In the genomic region with DNA sequence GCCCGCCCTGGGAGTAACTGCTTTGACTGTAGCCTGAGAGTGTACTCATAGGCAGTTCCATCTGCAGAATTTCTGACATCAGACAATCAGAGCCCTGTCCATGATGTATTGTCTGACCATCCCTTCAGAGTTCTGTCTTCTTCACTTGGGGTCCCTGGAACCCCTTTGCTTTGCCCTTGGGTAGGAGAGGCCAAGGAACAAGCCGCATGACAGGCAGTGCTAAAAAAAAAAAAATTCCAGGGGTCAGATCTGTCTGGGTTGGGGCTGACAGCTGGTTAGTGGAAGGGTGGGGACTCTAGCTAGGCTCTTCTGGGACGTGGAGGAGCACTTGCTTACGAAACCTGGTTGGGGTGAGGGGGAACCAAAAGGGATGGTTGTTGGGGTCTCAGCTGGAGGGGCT, we compare ENCODE assay signal across 21 cellular contexts.
"Had no signal": no experiment of that assay in that cellular context is flagged by ENCODE, and none has a peak within 500 bp of the region (broad histone marks: within the 10 kb centered on the region; RNA-seq: fewer than 3 reads in every experiment).

No MANE protein-coding gene starts in this region.

- H3K27ac Mint-ChIP-seq: memory B cell; naive thymus-derived CD4-positive, alpha-beta T cell; natural killer cell treated with Interleukin-12 subunit alpha and Interleukin-12 subunit beta and Interleukin-15 and Interleukin-18, amount 100 ng/mL, for 72 hours; progenitor cell of endocrine pancreas; stimulated activated effector memory CD8-positive, alpha-beta T cell treated with anti-CD3 and anti-CD28 coated beads, Interleukin-12 subunit alpha, Interleukin-12 subunit beta, amount 100 ng/mL, for 72 hours; stimulated activated naive CD8-positive, alpha-beta T cell treated with anti-CD3 and anti-CD28 coated beads, Interleukin-15, Interleukin-2, amounts not matched to agents 100 ng/mL and 50 ng/mL, for 24 hours had no signal

- H3K27ac ChIP-seq: hepatocyte, left ventricle myocardium inferior, ovary, right atrium auricular region, right lobe of liver, suprapubic skin, thoracic aorta, tibial artery, upper lobe of right lung had no signal

- DNase-seq: islet precursor cell; left ventricle myocardium inferior; naive thymus-derived CD4-positive, alpha-beta T cell; ovary; right lobe of liver; stimulated activated CD4-positive, alpha-beta T cell treated with anti-CD3 and anti-CD28 coated beads, Interleukin-4, amount 100 ng/mL, for 24 hours; stimulated activated naive CD4-positive, alpha-beta T cell; tibial artery; trophoblast cell; upper lobe of right lung had no signal

- H3K79me2 ChIP-seq: hepatocyte had no signal

- H3K4me1 ChIP-seq: right lobe of liver, suprapubic skin, upper lobe of right lung had no signal

- H3K4me3 Mint-ChIP-seq: memory B cell; naive thymus-derived CD4-positive, alpha-beta T cell; natural killer cell treated with Interleukin-12 subunit alpha and Interleukin-12 subunit beta and Interleukin-15 and Interleukin-18, amount 100 ng/mL, for 72 hours; stimulated activated effector memory CD8-positive, alpha-beta T cell treated with anti-CD3 and anti-CD28 coated beads, Interleukin-12 subunit alpha, Interleukin-12 subunit beta, amount 100 ng/mL, for 72 hours; stimulated activated naive CD8-positive, alpha-beta T cell treated with anti-CD3 and anti-CD28 coated beads, Interleukin-15, Interleukin-2, amounts not matched to agents 100 ng/mL and 50 ng/mL, for 24 hours had no signal

- ATAC-seq: naive thymus-derived CD4-positive, alpha-beta T cell; natural killer cell treated with Interleukin-12 subunit alpha and Interleukin-12 subunit beta and Interleukin-15 and Interleukin-18, amount 100 ng/mL, for 72 hours; right lobe of liver; stimulated activated effector memory CD8-positive, alpha-beta T cell treated with anti-CD3 and anti-CD28 coated beads, Interleukin-12 subunit alpha, Interleukin-12 subunit beta, amount 100 ng/mL, for 72 hours; upper lobe of right lung had no signal

- H3K4me1 Mint-ChIP-seq: memory B cell; naive thymus-derived CD4-positive, alpha-beta T cell; stimulated activated effector memory CD8-positive, alpha-beta T cell treated with anti-CD3 and anti-CD28 coated beads, Interleukin-12 subunit alpha, Interleukin-12 subunit beta, amount 100 ng/mL, for 72 hours had no signal

- H3K9me3 Mint-ChIP-seq: natural killer cell treated with Interleukin-12 subunit alpha and Interleukin-12 subunit beta and Interleukin-15 and Interleukin-18, amount 100 ng/mL, for 72 hours; stimulated activated effector memory CD8-positive, alpha-beta T cell treated with anti-CD3 and anti-CD28 coated beads, Interleukin-12 subunit alpha, Interleukin-12 subunit beta, amount 100 ng/mL, for 72 hours had no signal

- H3K4me2 ChIP-seq: hepatocyte had no signal

- H3K27me3 ChIP-seq: hepatocyte, ovary, right atrium auricular region, right lobe of liver, suprapubic skin, tibial artery, upper lobe of right lung had no signal

- H3K4me3 ChIP-seq: hepatocyte, left ventricle myocardium inferior, lung, ovary, right atrium auricular region, right lobe of liver, skin epidermis, suprapubic skin, thoracic aorta, tibial artery, upper lobe of right lung had no signal

- H3K36me3 Mint-ChIP-seq: memory B cell; naive thymus-derived CD4-positive, alpha-beta T cell; natural killer cell treated with Interleukin-12 subunit alpha and Interleukin-12 subunit beta and Interleukin-15 and Interleukin-18, amount 100 ng/mL, for 72 hours; stimulated activated effector memory CD8-positive, alpha-beta T cell treated with anti-CD3 and anti-CD28 coated beads, Interleukin-12 subunit alpha, Interleukin-12 subunit beta, amount 100 ng/mL, for 72 hours had no signal

- H3K9me3 ChIP-seq: ovary, right lobe of liver, suprapubic skin, thoracic aorta, tibial artery, upper lobe of right lung had no signal

- H3K36me3 ChIP-seq: left ventricle myocardium inferior, ovary, right atrium auricular region, right lobe of liver, suprapubic skin, thoracic aorta, tibial artery, upper lobe of right lung had no signal

- H2AFZ ChIP-seq: hepatocyte had no signal
